Comparison of ENCODE assay signal across 1 cellular context in the genomic region with DNA sequence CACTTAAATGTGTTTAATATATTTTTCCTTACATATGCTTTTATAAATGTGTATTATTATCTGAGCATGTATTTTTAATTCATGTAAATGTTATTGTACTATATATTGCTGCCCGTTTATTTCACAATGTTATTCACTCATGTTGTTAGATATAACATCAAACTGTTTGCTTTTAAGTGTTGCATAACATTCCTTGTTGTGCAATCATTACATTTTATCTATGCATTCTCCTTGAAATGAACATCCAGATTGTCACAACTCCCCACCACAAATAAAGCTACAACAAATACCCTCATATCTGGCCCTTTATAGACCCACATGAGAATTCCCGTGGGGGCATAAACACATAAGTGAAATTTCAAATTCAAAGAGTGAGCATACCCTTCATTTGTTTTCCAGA.
A peak's percentile ranks its signal among the peaks of the same experiment; 100 is the strongest.
TF ChIP-seq lines count a peak whose summit lies in the region.

No MANE protein-coding gene starts in this region.

TF ChIP-seq in K562, 482 proteins besides CTCF, POLR2A, EP300 and RAD21 (continued from another document):
- TF ChIP-seq, protein P1, sequence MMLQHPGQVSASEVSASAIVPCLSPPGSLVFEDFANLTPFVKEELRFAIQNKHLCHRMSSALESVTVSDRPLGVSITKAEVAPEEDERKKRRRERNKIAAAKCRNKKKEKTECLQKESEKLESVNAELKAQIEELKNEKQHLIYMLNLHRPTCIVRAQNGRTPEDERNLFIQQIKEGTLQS (IDR thresholded peaks at IDR 0.05): no peak
- TF ChIP-seq, protein P1 (CRISPR knock-in tag; conservative IDR thresholded peaks at IDR 0.05): no peak
- TF ChIP-seq THRAP3 (IDR thresholded peaks at IDR 0.05; ENCODE audit: borderline replicate concordance): no peak
- TF ChIP-seq COPS2 (conservative IDR thresholded peaks at IDR 0.05): no peak
- peak in 1 of 2 experiments; percentile 11; a peak in 1 of 4 replicates for TF ChIP-seq TRIM24 (IDR thresholded peaks at IDR 0.05)
- no peak for TF ChIP-seq ZNF184 (CRISPR knock-in tag; IDR thresholded peaks at IDR 0.05)
